Comparison of ENCODE assay signal across 8 cellular contexts in the genomic region with DNA sequence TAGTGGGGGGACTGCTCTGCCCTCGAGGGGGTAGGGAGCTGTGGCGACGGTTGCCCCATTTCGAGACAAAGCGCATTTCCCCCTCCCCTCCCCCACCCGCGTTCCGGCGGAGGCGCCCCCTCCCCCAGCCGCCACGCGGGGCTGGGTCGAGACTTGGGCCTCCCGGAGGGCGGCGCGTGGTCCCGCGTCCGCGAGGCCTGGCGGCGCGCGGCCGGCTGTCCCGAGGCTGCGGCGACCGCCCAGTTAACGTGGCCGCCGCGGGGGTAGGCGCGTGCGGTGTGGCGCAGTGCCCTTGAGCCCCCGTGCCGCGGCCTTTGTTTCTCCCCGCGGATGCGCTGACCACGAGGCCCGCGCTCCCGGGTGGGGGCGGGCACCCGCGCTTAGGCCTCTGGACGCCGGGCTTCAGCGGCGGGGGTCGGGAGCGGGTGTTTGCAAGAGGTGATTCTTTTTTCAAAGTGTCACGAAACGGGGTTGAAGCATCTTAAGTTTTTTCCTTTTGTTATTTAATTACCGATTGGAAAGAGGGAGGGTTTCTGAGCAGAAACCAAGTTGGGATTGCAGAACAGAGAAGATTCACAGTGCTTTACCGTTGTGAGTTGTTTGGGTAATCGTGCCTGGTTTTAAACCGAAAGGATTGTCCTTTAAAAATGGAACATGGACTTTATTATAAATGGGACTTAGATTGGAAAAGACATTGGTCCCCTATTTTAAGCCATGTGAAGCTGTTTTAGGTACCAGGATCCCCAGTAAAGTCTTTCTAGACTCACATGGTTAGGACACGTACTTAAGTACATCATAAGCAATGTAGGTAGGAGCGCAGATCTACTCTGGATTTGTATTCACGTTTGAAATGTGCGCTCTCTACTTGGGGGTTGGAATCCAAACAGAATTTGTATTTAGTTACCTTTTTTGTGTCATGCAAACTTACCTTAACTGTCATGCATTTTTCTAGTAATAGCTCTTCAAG. TPM values are rescaled to one million over a fixed set of nuclear protein-coding genes. Genes with fewer than 3 reads are reported as not detected.
A peak's percentile ranks its signal among the peaks of the same experiment; 100 is the strongest.
DNase-seq lines count a peak whose midpoint lies in the region; ATAC-seq and TF ChIP-seq lines count a peak whose summit lies in the region.

No MANE protein-coding gene starts in this region.

- in situ Hi-C loops in Caki2 (cut with HindIII; ENCODE audit: low pct_unique_long_range_greater_than_20kb, low sequenced_read_pairs) = no loop called here

- H3K9me2 ChIP-seq in OCI-LY1 (ENCODE audit: low read depth, low read length) = no peaks in the 10 kb centered on the region

- peak overlapping the region; percentile 98 for H3K23ac ChIP-seq in neuronal stem cell (ENCODE audit: low read depth, low read length, poor library complexity)

- peaks cover 82% of the 10 kb centered on the region for H3K79me2 ChIP-seq in OCI-LY1 (ENCODE audit: insufficient read depth, low read length)

- H3K18ac ChIP-seq in neuronal stem cell (ENCODE audit: low read length) = peak overlapping the region; percentile 100

- peaks cover 3% of the 10 kb centered on the region for H4K20me1 ChIP-seq in OCI-LY1 (ENCODE audit: insufficient read depth, low read length)

- no peak for TF ChIP-seq CTCF in OCI-LY1 (IDR thresholded peaks at IDR 0.05; ENCODE audit: low read length)
- no peak for TF ChIP-seq CTCF in gastroesophageal sphincter (IDR thresholded peaks at IDR 0.05)

- DNase-seq in Caki2 (ENCODE audit: low read depth) (peak; percentile 37), HCEC 1CT (peak; percentile 25), activated gamma-delta T cell (lab: John Stamatoyannopoulos, UW) (peak; percentile 41), neuronal stem cell (ENCODE audit: low spot score) (no peak)

- peak overlapping the region; percentile 73 for H2BK12ac ChIP-seq in neuronal stem cell (ENCODE audit: low read length)

- no peak overlapping the region for H2AFZ ChIP-seq in OCI-LY1 (ENCODE audit: low read length)
- H2AFZ ChIP-seq in neuronal stem cell (ENCODE audit: low read length) = peak overlapping the region; percentile 76

- H3K4me1 ChIP-seq in OCI-LY1 (ENCODE audit: insufficient read depth, low read length, severe bottlenecking) = peaks cover 44% of the 10 kb centered on the region
- H3K4me1 ChIP-seq in gastroesophageal sphincter = peaks cover 4 to 44% (median 12%) of the 10 kb centered on the region in 3 donors
- H3K4me1 ChIP-seq in neuronal stem cell (ENCODE audit: control insufficient read depth in 2 of 2, insufficient read depth in 1 of 2, low read depth in 1 of 2, low read length in 2 of 2) = peaks cover 0 to 3% of the 10 kb centered on the region in 2 donors
- peaks cover 8% of the 10 kb centered on the region for H3K4me1 ChIP-seq in thymus (ENCODE audit: control insufficient read depth, insufficient read depth, low read length)

- H4K91ac ChIP-seq in neuronal stem cell (ENCODE audit: low read depth, low read length, poor library complexity) = no peak overlapping the region

- peaks cover 5% of the 10 kb centered on the region for H3K79me1 ChIP-seq in neuronal stem cell (ENCODE audit: low read depth, low read length)

- peak overlapping the region; percentile 98 for H2BK15ac ChIP-seq in neuronal stem cell (ENCODE audit: low read length)

- peaks cover 86% of the 10 kb centered on the region for H3K36me3 ChIP-seq in OCI-LY1 (ENCODE audit: insufficient read depth, low read length)
- peaks cover 0 to 15% of the 10 kb centered on the region in 2 donors for H3K36me3 ChIP-seq in gastroesophageal sphincter
- H3K36me3 ChIP-seq in neuronal stem cell (replicated peaks in 1 of 2; ENCODE audit: control insufficient read depth in 2 of 2, insufficient read depth in 2 of 2, low read length in 2 of 2) = peaks cover 5 to 69% of the 10 kb centered on the region in 2 donors
- peaks cover 13% of the 10 kb centered on the region for H3K36me3 ChIP-seq in thymus (ENCODE audit: control insufficient read depth, insufficient read depth)

- H2BK120ac ChIP-seq in neuronal stem cell (ENCODE audit: low read depth, low read length) = peak overlapping the region; percentile 99

- TF ChIP-seq EP300 in gastroesophageal sphincter (IDR thresholded peaks at IDR 0.05) = no peak

- H3K4me3 ChIP-seq in OCI-LY1 (ENCODE audit: low read depth, low read length, poor library complexity, severe bottlenecking) = peak overlapping the region; percentile 76
- H3K4me3 ChIP-seq in gastroesophageal sphincter = peak overlapping the region; percentile 93 to 98
- peak overlapping the region; percentile 85 to 94 for H3K4me3 ChIP-seq in neuronal stem cell (ENCODE audit: low read length in 2 of 2)
- peak overlapping the region; percentile 100 for H3K4me3 ChIP-seq in thymus (ENCODE audit: low read length)

- peak overlapping the region; percentile 99 for H3K4ac ChIP-seq in neuronal stem cell (ENCODE audit: low read length)

- H3K9ac ChIP-seq in OCI-LY1 (ENCODE audit: low read length) (peak overlapping the region; percentile 99), neuronal stem cell (ENCODE audit: low read depth, low read length, poor library complexity) (peak overlapping the region; percentile 98)

- H2AK5ac ChIP-seq in neuronal stem cell (ENCODE audit: low read depth, low read length) = peak overlapping the region; percentile 98

- no peak overlapping the region for H4K8ac ChIP-seq in neuronal stem cell (ENCODE audit: low read depth, low read length)

- H3K4me2 ChIP-seq in OCI-LY1 (ENCODE audit: low read length) = peak overlapping the region; percentile 81
- H3K4me2 ChIP-seq in neuronal stem cell (ENCODE audit: insufficient read depth, low read length, poor library complexity, severe bottlenecking) = peak overlapping the region; percentile 56

- peak overlapping the region; percentile 97 for H3K27ac ChIP-seq in OCI-LY1 (ENCODE audit: low read depth, low read length, poor library complexity, severe bottlenecking)
- peak overlapping the region; percentile 93 to 99 (median 98) for H3K27ac ChIP-seq in gastroesophageal sphincter
- peak overlapping the region; percentile 100 for H3K27ac ChIP-seq in neuronal stem cell (replicated peaks; ENCODE audit: low read length)
- peak overlapping the region; percentile 97 for H3K27ac ChIP-seq in thymus (ENCODE audit: low read depth)

- peak; percentile 7 for ATAC-seq in gastroesophageal sphincter
- ATAC-seq in HG03457 (IDR thresholded peaks at IDR 0.05; ENCODE audit: unreplicated experiment) = no peak

- no peak for TF ChIP-seq POLR2A in gastroesophageal sphincter (IDR thresholded peaks at IDR 0.05)

- WGBS in gastroesophageal sphincter (ENCODE audit: low coverage in 1 of 2), 2 donors = 0 to 4% methylated on average over 10 to 13 of the region's 68 CpGs
- no CpG with 5 or more reads among the region's 68 CpGs for whole genome bisulfite sequencing in neuronal stem cell (ENCODE audit: extremely low coverage in 2 of 2, insufficient read length in 2 of 2, insufficient replicate concordance in 1 of 2), 2 donors
- WGBS in thymus = under 1% methylated on average over 68 of the region's 68 CpGs

- H3K27me3 ChIP-seq in OCI-LY1 (ENCODE audit: insufficient read depth, low read length) (no peaks in the 10 kb centered on the region), gastroesophageal sphincter (no peaks in the 10 kb centered on the region), neuronal stem cell (ENCODE audit: control insufficient read depth in 3 of 3, insufficient read depth in 3 of 3, low read depth in 1 of 3, low read length in 3 of 3) (no peaks in the 10 kb centered on the region), thymus (ENCODE audit: control insufficient read depth, insufficient read depth) (no peaks in the 10 kb centered on the region)

- H3K9me3 ChIP-seq in OCI-LY1 (ENCODE audit: low read length) (no peaks in the 10 kb centered on the region), gastroesophageal sphincter (no peaks in the 10 kb centered on the region), neuronal stem cell (replicated peaks in 1 of 2; ENCODE audit: control insufficient read depth in 2 of 2, insufficient read depth in 1 of 2, low read depth in 1 of 2, low read length in 2 of 2) (no peaks in the 10 kb centered on the region), thymus (ENCODE audit: control insufficient read depth) (no peaks in the 10 kb centered on the region)

- peak overlapping the region; percentile 99 for H3K14ac ChIP-seq in neuronal stem cell (ENCODE audit: low read length)

- peaks cover 11% of the 10 kb centered on the region for H3F3A ChIP-seq in OCI-LY1 (ENCODE audit: insufficient read depth, low read length)

- H2BK5ac ChIP-seq in neuronal stem cell (ENCODE audit: low read length) = peak overlapping the region; percentile 100

RNA-seq across cellular contexts. Expression of gene CBX3, which starts 0.8 kb away (rescaled TPM):
- total RNA-seq in Caki2 (2014; rRNA removed; shearing (Covaris generic); ENCODE audit: low replicate concordance) = 250 and 280 TPM in 2 replicates
- 10 to 100 TPM; 61.1 to 92.1 (median 83.3) TPM for total RNA-seq in gastroesophageal sphincter
- polyA plus RNA-seq in neuronal stem cell (2013, experiment 1 of 2) = 207 TPM
- 215 TPM for polyA plus RNA-seq in neuronal stem cell (2013, experiment 2 of 2)
- 233 TPM for polyA plus RNA-seq in thymus

RNA-seq across cellular contexts. Expression of gene HNRNPA2B1, which starts 1.8 kb away (rescaled TPM):
- 167 and 170 TPM in 2 replicates for total RNA-seq in Caki2 (2014; rRNA removed; shearing (Covaris generic); ENCODE audit: low replicate concordance)
- 100 to 1,000 TPM; 171 to 210 (median 189) TPM for total RNA-seq in gastroesophageal sphincter
- polyA plus RNA-seq in neuronal stem cell (2013, experiment 1 of 2) = 904 TPM
- 913 TPM for polyA plus RNA-seq in neuronal stem cell (2013, experiment 2 of 2)
- 767 TPM for polyA plus RNA-seq in thymus

RNA-seq across cellular contexts. Expression of gene NFE2L3, which starts 50.3 kb away (rescaled TPM):
- total RNA-seq in Caki2 (2014; rRNA removed; shearing (Covaris generic); ENCODE audit: low replicate concordance) = 88.0 and 99.4 TPM in 2 replicates
- total RNA-seq in gastroesophageal sphincter = 1 to 10 TPM in 3 of 4 donors, under 1 TPM in 1; 0.62 to 4.4 (median 2.2) TPM
- polyA plus RNA-seq in neuronal stem cell (2013, experiment 1 of 2) = 4.0 TPM
- 4.1 TPM for polyA plus RNA-seq in neuronal stem cell (2013, experiment 2 of 2)
- polyA plus RNA-seq in thymus = 12.0 TPM

Comparison
In these comparisons a context has a peak if more than half of its experiments do, and no peak if none do; other contexts are left out.
1. RNA of gene NFE2L3, which starts 50.3 kb away (total RNA-seq): 88.0 to 99.4 TPM in Caki2; 0.62 to 4.4 TPM in gastroesophageal sphincter; every median in the first group is over 10 times any median in the second.
2. Peak in every context shown above with its lines, with median percentiles within 50 percentile points of each other: H3K27ac ChIP-seq and H3K4me3 ChIP-seq.